Comparison of ENCODE assay signal across 17 cellular contexts in the genomic region with DNA sequence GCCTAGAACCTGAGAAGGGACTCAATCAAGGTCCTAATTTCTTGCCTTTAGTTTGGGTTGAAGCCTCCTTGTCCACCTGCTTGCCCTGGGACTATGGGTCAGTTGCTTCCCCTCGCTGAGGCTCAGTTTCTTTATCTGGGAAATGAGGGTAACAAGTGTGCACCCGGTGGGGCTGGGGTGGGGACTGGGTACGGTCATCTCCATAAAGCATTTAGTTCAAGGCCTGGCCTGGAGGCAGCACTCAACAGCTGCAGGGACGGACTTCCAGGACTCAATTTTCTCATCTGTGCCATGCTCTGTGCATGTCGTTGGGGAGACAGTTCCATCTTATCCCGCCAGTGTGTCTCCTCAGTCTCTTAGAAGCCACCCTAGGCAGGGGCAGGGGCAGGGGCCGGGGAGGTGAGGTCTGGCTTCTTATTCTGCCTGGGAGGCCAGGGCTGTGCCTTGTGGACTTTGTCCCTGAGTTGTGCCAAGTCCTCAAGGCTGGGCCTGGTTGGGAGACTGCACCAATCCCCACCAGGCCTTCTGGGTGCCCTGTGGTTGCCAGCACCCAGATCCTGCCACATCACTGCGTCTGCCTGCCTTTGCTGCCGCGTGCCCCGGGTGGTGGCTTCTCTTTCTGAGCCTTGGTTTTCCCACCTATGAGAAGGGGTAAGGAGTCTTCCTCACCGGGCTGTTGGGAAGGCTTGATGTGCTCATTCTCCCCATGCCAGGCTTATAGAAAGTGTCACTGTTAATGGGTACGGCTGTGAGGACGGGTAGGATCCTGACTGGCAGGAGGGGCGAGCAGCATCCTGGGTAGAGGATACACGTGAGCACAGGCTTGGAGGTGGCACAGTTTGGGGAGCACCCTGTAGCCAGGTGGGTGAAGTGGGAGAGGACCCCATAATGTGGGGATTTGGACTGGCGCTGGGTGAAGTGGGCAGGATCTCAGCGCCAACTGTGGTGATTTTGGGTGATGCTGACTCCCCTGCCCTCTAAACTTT. TPM values are rescaled to one million over a fixed set of nuclear protein-coding genes. Genes with fewer than 3 reads are reported as not detected.
A peak's percentile ranks its signal among the peaks of the same experiment; 100 is the strongest.
DNase-seq lines count a peak whose midpoint lies in the region; ATAC-seq and TF ChIP-seq lines count a peak whose summit lies in the region.
"Had no signal": no experiment of that assay in that cellular context is flagged by ENCODE, and none has a peak within 500 bp of the region (broad histone marks: within the 10 kb centered on the region; RNA-seq: fewer than 3 reads in every experiment).

No MANE protein-coding gene starts in this region.

- no peak overlapping the region for H2AFZ ChIP-seq in GM23338

- ATAC-seq in GM23338: no peak
- ATAC-seq in HG02970 (IDR thresholded peaks at IDR 0.05; ENCODE audit: low FRiP score, unreplicated experiment): no peak
- ATAC-seq: activated T-cell treated with anti-CD3 and anti-CD28 coated beads, Interleukin-2, amount 50 U/mL, for 4 hours; left cardiac atrium had no signal

- H3K9me3 Mint-ChIP-seq in GM23338 (no peaks in the 10 kb centered on the region), brain (peaks cover 0 to 6% (median 0%) of the 10 kb centered on the region in 5 experiments)
- H3K9me3 Mint-ChIP-seq: activated T-cell treated with anti-CD3 and anti-CD28 coated beads, Interleukin-2, amount 50 U/mL, for 4 hours; neural crest cell had no signal

- peaks cover 9% of the 10 kb centered on the region for H3K27me3 Mint-ChIP-seq in GM23338 (ENCODE audit: insufficient read depth, low read depth, poor library complexity)
- H3K27me3 Mint-ChIP-seq in brain: no peaks in the 10 kb centered on the region

- H3F3A ChIP-seq in GM23338 (replicated peaks; ENCODE audit: low read depth): no peaks in the 10 kb centered on the region

- no peak overlapping the region for H3K4me3 ChIP-seq in GM23338
- peak overlapping the region in 1 of 2 donors; percentile 26 for H3K4me3 ChIP-seq in muscle layer of duodenum (ENCODE audit: low read depth in 1 of 2, low read length in 2 of 2)
- H3K4me3 ChIP-seq in stomach smooth muscle (ENCODE audit: low read length in 2 of 2): no peak overlapping the region
- H3K4me3 ChIP-seq: suprapubic skin had no signal

- H3K9me3 ChIP-seq in muscle layer of duodenum (ENCODE audit: control insufficient read depth in 1 of 2, low read length in 2 of 2) (no peaks in the 10 kb centered on the region), stomach smooth muscle (ENCODE audit: control insufficient read depth in 2 of 2, low read length in 2 of 2) (no peaks in the 10 kb centered on the region)
- H3K9me3 ChIP-seq: suprapubic skin had no signal

- no peaks in the 10 kb centered on the region for H3K36me3 ChIP-seq in GM23338 (ENCODE audit: insufficient read depth)
- H3K36me3 ChIP-seq in muscle layer of duodenum (ENCODE audit: control insufficient read depth in 1 of 2, insufficient read depth in 2 of 2, low read length in 2 of 2): peaks cover 5 to 23% of the 10 kb centered on the region in 2 donors
- peaks cover 0 to 10% of the 10 kb centered on the region in 2 donors for H3K36me3 ChIP-seq in stomach smooth muscle (ENCODE audit: control insufficient read depth in 2 of 2, insufficient read depth in 2 of 2, low read length in 2 of 2)
- H3K36me3 ChIP-seq: suprapubic skin had no signal

- H3K4me2 ChIP-seq in GM23338: no peak overlapping the region
- H3K4me2 ChIP-seq: KMS-11 had no signal

- no peak overlapping the region for H3K27ac ChIP-seq in GM23338 (ENCODE audit: low read depth)
- peak overlapping the region; percentile 80 for H3K27ac ChIP-seq in muscle layer of duodenum (ENCODE audit: low read length)
- H3K27ac ChIP-seq in stomach smooth muscle (ENCODE audit: low read length): peak overlapping the region; percentile 31
- H3K27ac ChIP-seq: KMS-11, suprapubic skin had no signal

- H3K79me2 ChIP-seq in GM23338 (replicated peaks; ENCODE audit: insufficient read depth): peaks cover 79% of the 10 kb centered on the region

- peaks cover 15% of the 10 kb centered on the region; the same call in 1 of the 3 replicates for H3K36me3 Mint-ChIP-seq in GM23338 (ENCODE audit: low read depth)
- peaks cover 45% of the 10 kb centered on the region for H3K36me3 Mint-ChIP-seq in brain

- no peak overlapping the region for H3K9ac ChIP-seq in stomach smooth muscle (ENCODE audit: low read length in 2 of 2)
- H3K9ac ChIP-seq: KMS-11 had no signal

- H4K20me1 ChIP-seq in GM23338 (replicated peaks; ENCODE audit: insufficient read depth): peaks cover 18% of the 10 kb centered on the region

- H3K27ac Mint-ChIP-seq in GM23338: peak overlapping the region; percentile 29; the same call in 1 of the 2 replicates
- peak overlapping the region in 4 of 5 experiments; percentile 17 to 84 (median 60) for H3K27ac Mint-ChIP-seq in brain

- H3K4me1 ChIP-seq in GM23338 (ENCODE audit: insufficient read depth) (no peaks in the 10 kb centered on the region; the same call in 1 of the 2 replicates), muscle layer of duodenum (ENCODE audit: control insufficient read depth in 1 of 2, insufficient read depth in 2 of 2, low read length in 2 of 2) (peaks cover 24 to 38% of the 10 kb centered on the region in 2 donors), stomach smooth muscle (ENCODE audit: control insufficient read depth, insufficient read depth, low read length) (peaks cover 41% of the 10 kb centered on the region)

- TF ChIP-seq CTCF in GM23338 (conservative IDR thresholded peaks at IDR 0.05; ENCODE audit: low read depth in 2 of 2) (no peak), brain (conservative IDR thresholded peaks at IDR 0.05) (no peak)

- DNase-seq in GM23338 (ENCODE audit: low spot score) (no peak), pons (ENCODE audit: low spot score) (no peak), NCI-H2107 treated with DMSO at 0.1 percent for 48 hours (lab: John Stamatoyannopoulos, UW; ENCODE audit: unreplicated experiment) (no peak)
- DNase-seq: activated naive CD4-positive, alpha-beta T cell treated with anti-CD3 and anti-CD28 coated beads, Interleukin-2, amount 50 U/mL, for 16 hours; activated T-cell treated with anti-CD3 and anti-CD28 coated beads, Interleukin-2, amount 50 U/mL, for 4 hours; glutamatergic neuron; left cardiac atrium; NCI-H2029; NCI-H446 treated with DMSO at 0.1 percent for 48 hours; NK-92 treated with Interleukin-12 subunit alpha and Interleukin-12 subunit beta, amount 100 ng/mL, for 24 hours had no signal

- no peaks in the 10 kb centered on the region for H3K27me3 ChIP-seq in GM23338 (ENCODE audit: insufficient read depth)
- H3K27me3 ChIP-seq in muscle layer of duodenum (ENCODE audit: low read depth, low read length): no peaks in the 10 kb centered on the region
- no peaks in the 10 kb centered on the region for H3K27me3 ChIP-seq in stomach smooth muscle (ENCODE audit: control insufficient read depth in 1 of 2, insufficient read depth in 2 of 2, low read length in 2 of 2)
- H3K27me3 ChIP-seq: suprapubic skin had no signal

- peaks cover 20% of the 10 kb centered on the region for H3K4me1 Mint-ChIP-seq in GM23338
- H3K4me1 Mint-ChIP-seq in brain: peaks cover 46% of the 10 kb centered on the region

- H3K9me2 ChIP-seq in GM23338 (ENCODE audit: insufficient read depth): no peaks in the 10 kb centered on the region

- H3K4me3 Mint-ChIP-seq in GM23338: no peak overlapping the region
- H3K4me3 Mint-ChIP-seq in brain: no peak overlapping the region
- H3K4me3 Mint-ChIP-seq: activated T-cell treated with anti-CD3 and anti-CD28 coated beads, Interleukin-2, amount 50 U/mL, for 4 hours; neural crest cell had no signal

TF ChIP-seq in GM23338, 12 proteins besides CTCF, POLR2A, EP300 and RAD21 (continues in another document):
- TF ChIP-seq ZNF114 (CRISPR knock-in tag; IDR thresholded peaks at IDR 0.05) (no peak), ZNF331 (CRISPR knock-in tag; IDR thresholded peaks at IDR 0.05; ENCODE audit: low read depth) (no peak), EZH2phosphoT487 (IDR thresholded peaks at IDR 0.05; ENCODE audit: unreplicated experiment) (no peak), NANOG (IDR thresholded peaks at IDR 0.05; ENCODE audit: borderline replicate concordance) (no peak), EZH2 (IDR thresholded peaks at IDR 0.05; ENCODE audit: low read depth, unreplicated experiment) (no peak), CREB1 (CRISPR knock-in tag; IDR thresholded peaks at IDR 0.05; ENCODE audit: low read depth) (no peak)
- TF ChIP-seq, protein P1, sequence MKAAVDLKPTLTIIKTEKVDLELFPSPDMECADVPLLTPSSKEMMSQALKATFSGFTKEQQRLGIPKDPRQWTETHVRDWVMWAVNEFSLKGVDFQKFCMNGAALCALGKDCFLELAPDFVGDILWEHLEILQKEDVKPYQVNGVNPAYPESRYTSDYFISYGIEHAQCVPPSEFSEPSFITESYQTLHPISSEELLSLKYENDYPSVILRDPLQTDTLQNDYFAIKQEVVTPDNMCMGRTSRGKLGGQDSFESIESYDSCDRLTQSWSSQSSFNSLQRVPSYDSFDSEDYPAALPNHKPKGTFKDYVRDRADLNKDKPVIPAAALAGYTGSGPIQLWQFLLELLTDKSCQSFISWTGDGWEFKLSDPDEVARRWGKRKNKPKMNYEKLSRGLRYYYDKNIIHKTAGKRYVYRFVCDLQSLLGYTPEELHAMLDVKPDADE (IDR thresholded peaks at IDR 0.05): no peak

RNA-seq across cellular contexts. Expression of gene SRC, which starts 8.6 kb away (rescaled TPM):
- total RNA-seq in GM23338 (2014; rRNA removed; shearing (Covaris generic)): 25.9 and 34.6 TPM in 2 replicates
- polyA plus RNA-seq in GM23338 (2016; fragmentation: Nextera tagmentation; extraction: Ambion mirVana) (7.1 and 8.0 TPM in 2 replicates), brain (ENCODE audit: insufficient read depth, low read depth, low replicate concordance) (60.3 TPM)
